Comparison of ENCODE assay signal across 8 cellular contexts in the genomic region with DNA sequence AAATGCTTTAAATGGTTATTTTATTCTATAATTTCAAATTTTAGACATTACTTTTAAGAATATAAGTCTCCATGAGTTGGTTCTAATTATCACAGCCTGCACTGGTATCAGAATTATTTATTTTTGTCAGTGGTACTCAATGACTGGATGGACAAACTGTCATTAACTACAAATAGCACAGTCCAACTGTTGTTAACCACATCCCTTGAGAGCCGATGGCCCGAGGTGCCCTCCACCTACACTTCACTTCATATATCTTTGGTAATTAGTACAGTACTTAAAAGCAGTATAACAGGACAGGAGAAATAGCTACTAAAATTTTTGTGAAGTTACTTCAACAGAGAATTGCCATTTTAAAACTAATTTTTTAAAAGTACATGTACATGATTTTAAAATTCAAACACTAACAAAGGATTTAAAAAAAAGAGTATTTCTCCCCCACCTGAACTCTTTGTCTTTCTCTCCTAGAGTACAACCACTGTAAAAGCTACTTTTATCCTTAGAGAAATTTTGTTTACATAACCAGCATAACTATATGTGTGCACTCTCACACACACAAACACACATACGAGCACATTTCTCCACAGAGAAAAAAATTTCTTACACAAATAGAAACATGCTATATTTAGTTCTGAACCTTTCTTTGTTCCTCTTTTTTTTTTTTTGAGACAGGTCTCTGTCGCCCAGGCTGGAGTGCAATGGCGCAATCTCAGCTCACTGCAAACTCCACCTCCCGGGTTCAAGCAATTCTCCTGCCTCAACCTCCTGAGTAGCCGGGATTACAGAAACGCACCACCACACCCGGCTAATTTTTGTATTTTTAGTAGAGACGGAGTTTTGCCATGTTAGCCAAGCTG.
DNase-seq lines count a peak whose midpoint lies in the region; ATAC-seq lines count a peak whose summit lies in the region.

No MANE protein-coding gene starts in this region.

- H3K4me1 Mint-ChIP-seq in activated T-cell treated with anti-CD3 and anti-CD28 coated beads, Interleukin-2, amount 50 U/mL, for 24 hours (ENCODE audit: low read depth): peaks cover 83% of the 10 kb centered on the region
- peaks cover 38 to 65% of the 10 kb centered on the region in 2 donors for H3K4me1 Mint-ChIP-seq in stimulated activated naive B cell treated with anti-CD40 and anti-IgM and Interleukin-4, amounts not matched to agents 10 μg/mL and 1 μg/mL and 100 μg/mL, for 72 hours

- H3K36me3 Mint-ChIP-seq in activated T-cell treated with anti-CD3 and anti-CD28 coated beads, Interleukin-2, amount 50 U/mL, for 24 hours (ENCODE audit: low read depth): peaks cover 81% of the 10 kb centered on the region
- peaks cover 26 to 45% of the 10 kb centered on the region in 2 donors for H3K36me3 Mint-ChIP-seq in stimulated activated naive B cell treated with anti-CD40 and anti-IgM and Interleukin-4, amounts not matched to agents 10 μg/mL and 1 μg/mL and 100 μg/mL, for 72 hours

- H3K27me3 Mint-ChIP-seq in activated T-cell treated with anti-CD3 and anti-CD28 coated beads, Interleukin-2, amount 50 U/mL, for 24 hours: no peaks in the 10 kb centered on the region
- H3K27me3 Mint-ChIP-seq in stimulated activated naive B cell treated with anti-CD40 and anti-IgM and Interleukin-4, amounts not matched to agents 10 μg/mL and 1 μg/mL and 100 μg/mL, for 72 hours: no peaks in the 10 kb centered on the region

- H3K9me3 Mint-ChIP-seq in activated T-cell treated with anti-CD3 and anti-CD28 coated beads, Interleukin-2, amount 50 U/mL, for 24 hours: no peaks in the 10 kb centered on the region
- peaks cover 0 to 5% of the 10 kb centered on the region in 2 donors for H3K9me3 Mint-ChIP-seq in stimulated activated naive B cell treated with anti-CD40 and anti-IgM and Interleukin-4, amounts not matched to agents 10 μg/mL and 1 μg/mL and 100 μg/mL, for 72 hours

- no peak overlapping the region for H3K4me3 Mint-ChIP-seq in activated T-cell treated with anti-CD3 and anti-CD28 coated beads, Interleukin-2, amount 50 U/mL, for 24 hours
- H3K4me3 Mint-ChIP-seq in stimulated activated naive B cell treated with anti-CD40 and anti-IgM and Interleukin-4, amounts not matched to agents 10 μg/mL and 1 μg/mL and 100 μg/mL, for 72 hours: peak overlapping the region; percentile 76 to 80

- H3K27ac Mint-ChIP-seq in activated T-cell treated with anti-CD3 and anti-CD28 coated beads, Interleukin-2, amount 50 U/mL, for 24 hours: peak overlapping the region; percentile 71
- H3K27ac Mint-ChIP-seq in stimulated activated naive B cell treated with anti-CD40 and anti-IgM and Interleukin-4, amounts not matched to agents 10 μg/mL and 1 μg/mL and 100 μg/mL, for 72 hours: peak overlapping the region; percentile 79

- DNase-seq in activated T-cell treated with anti-CD3 and anti-CD28 coated beads, Interleukin-2, amount 50 U/mL, for 24 hours: no peak
- no peak for DNase-seq in activated T-cell treated with anti-CD3 and anti-CD28 coated beads for 4 hours
- peak; percentile 40 for DNase-seq in SIG-M5 (lab: John Stamatoyannopoulos, UW)
- DNase-seq in stimulated activated naive B cell treated with anti-CD40 and anti-IgM and Interleukin-4, amounts not matched to agents 10 μg/mL and 1 μg/mL and 100 μg/mL, for 72 hours: no peak
- no peak for DNase-seq in EL
- no peak for DNase-seq in activated CD8-positive, alpha-beta memory T cell treated with anti-CD3 and anti-CD28 coated beads for 24 hours
- no peak for DNase-seq in central memory CD4-positive, alpha-beta T cell

- peak; percentile 57 for ATAC-seq in HG02981 (IDR thresholded peaks at IDR 0.05; ENCODE audit: unreplicated experiment)
- ATAC-seq in stimulated activated naive B cell treated with anti-CD40 and anti-IgM and Interleukin-4, amounts not matched to agents 10 μg/mL and 1 μg/mL and 100 μg/mL, for 72 hours (replicated peaks): peak; percentile 85 to 91
